In genomic region chr22:40179535-40179934, GRCh38 we compare ENCODE assay signal across 9 cellular contexts. TPM values are rescaled to one million over a fixed set of nuclear protein-coding genes. Genes with fewer than 3 reads are reported as not detected.
DNase-seq lines count a peak whose midpoint lies in the region; ATAC-seq and TF ChIP-seq lines count a peak whose summit lies in the region.
"Had no signal": no experiment of that assay in that cellular context is flagged by ENCODE, and none has a peak within 500 bp of the region (broad histone marks: within the 10 kb centered on the region; RNA-seq: fewer than 3 reads in every experiment).

No MANE protein-coding gene starts in this region.

- peaks cover 12% of the 10 kb centered on the region; the same call in 1 of the 2 replicates for H4K20me1 ChIP-seq in DOHH2 (ENCODE audit: control insufficient read depth, insufficient read depth, low read depth, low read length)

- peaks cover 8% of the 10 kb centered on the region; the same call in 1 of the 2 replicates for H3F3A ChIP-seq in DOHH2 (ENCODE audit: control insufficient read depth, insufficient read depth)

- H3K9me3 ChIP-seq in DOHH2 (ENCODE audit: control insufficient read depth, insufficient read depth, low read length) (no peaks in the 10 kb centered on the region), Panc1 (ENCODE audit: control insufficient read depth, insufficient read depth, low read depth, low read length) (no peaks in the 10 kb centered on the region), esophagus squamous epithelium (no peaks in the 10 kb centered on the region)

- intact Hi-C loops in Panc1 (cut with micrococcal nuclease; ENCODE audit: unreplicated experiment) = no loop called here
- intact Hi-C loops in esophagus squamous epithelium (cut with DNase I) = no loop called here

- ATAC-seq in Panc1 (no peak), GM21526 (IDR thresholded peaks at IDR 0.05; ENCODE audit: low FRiP score, unreplicated experiment) (no peak)

- POLR2A ChIA-PET in Panc1 (lab: Charles Lee) = no interaction called here

- CTCF ChIA-PET in Panc1 (lab: Charles Lee) = no interaction called here

- H3K27me3 ChIP-seq in DOHH2 (ENCODE audit: control insufficient read depth, low read length) (no peaks in the 10 kb centered on the region), Panc1 (ENCODE audit: control insufficient read depth, insufficient read depth, low read length) (no peaks in the 10 kb centered on the region), esophagus squamous epithelium (no peaks in the 10 kb centered on the region)

- WGBS in esophagus squamous epithelium, 2 donors = 20 to 23% methylated on average over 2 of the region's 2 CpGs

- in situ Hi-C loops in Panc1 (cut with HindIII; ENCODE audit: low pct_unique_long_range_greater_than_20kb, low sequenced_read_pairs) = no loop called here

- H3K4me2 ChIP-seq in DOHH2 (ENCODE audit: low read length) = peak overlapping the region; percentile 97

- peaks cover 78% of the 10 kb centered on the region for H3K79me2 ChIP-seq in DOHH2 (ENCODE audit: control insufficient read depth, low read length)

- no peak for TF ChIP-seq CTCF in DOHH2 (IDR thresholded peaks at IDR 0.05; ENCODE audit: low read depth, low read length, poor library complexity, severe bottlenecking)
- no peak for TF ChIP-seq CTCF in Panc1 (IDR thresholded peaks at IDR 0.05)
- no peak for TF ChIP-seq CTCF in esophagus squamous epithelium (IDR thresholded peaks at IDR 0.05)

- no peak for TF ChIP-seq POLR2A in esophagus squamous epithelium (IDR thresholded peaks at IDR 0.05)

- H3K9me2 ChIP-seq in DOHH2 (replicated peaks; ENCODE audit: control insufficient read depth, low read length) = no peaks in the 10 kb centered on the region

- H3K27ac ChIP-seq in DOHH2 (ENCODE audit: low read depth, low read length) = 0 out of 2 replicates have a peak overlapping the region, but pooled peaks have one; percentile 94
- H3K27ac ChIP-seq in Panc1 (ENCODE audit: low read length) = peak overlapping the region; percentile 98
- H3K27ac ChIP-seq in esophagus squamous epithelium = peak overlapping the region; percentile 57 to 90 (median 82)

- H3K4me1 ChIP-seq in DOHH2 (ENCODE audit: control insufficient read depth, low read length) (peaks cover 42% of the 10 kb centered on the region), Panc1 (ENCODE audit: control insufficient read depth, insufficient read depth, low read length) (peaks cover 35% of the 10 kb centered on the region), esophagus squamous epithelium (peaks cover 31 to 88% (median 51%) of the 10 kb centered on the region in 3 donors)

- peak overlapping the region; percentile 85 for H3K4me3 ChIP-seq in DOHH2 (ENCODE audit: low read length)
- peak overlapping the region; percentile 90 for H3K4me3 ChIP-seq in Panc1 (ENCODE audit: low read depth in 2 of 2, low read length in 2 of 2)
- H3K4me3 ChIP-seq in esophagus squamous epithelium = peak overlapping the region; percentile 50 to 67 (median 62)

- no peak for DNase-seq in Panc1 (ENCODE audit: low read depth, low spot score)
- no peak for DNase-seq in esophagus squamous epithelium (lab: John Stamatoyannopoulos, UW)
- peak; percentile 61 for DNase-seq in pons (ENCODE audit: low spot score)
- DNase-seq in AG08396 (ENCODE audit: low spot score) = no peak
- no peak for DNase-seq in NCI-H226
- DNase-seq in HT-29 (ENCODE audit: low spot score) = no peak
- DNase-seq: SHP77 had no signal

- H3K36me3 ChIP-seq in DOHH2 (ENCODE audit: control insufficient read depth, low read length) (peaks cover 11% of the 10 kb centered on the region), Panc1 (ENCODE audit: control insufficient read depth, insufficient read depth, low read length) (peaks cover 5% of the 10 kb centered on the region; the same call in 1 of the 2 replicates), esophagus squamous epithelium (no peaks in the 10 kb centered on the region)

- BruUV-seq in Panc1 (replicated peaks; lab: Mats Ljungman, UMichigan) = no TSS peak

RNA-seq across cellular contexts. Expression of gene TNRC6B, which starts 1.8 kb away (rescaled TPM):
- total RNA-seq in Panc1 (2021; ENCODE audit: unreplicated experiment) (30.7 TPM), esophagus squamous epithelium (10 to 100 TPM; 20.7 to 36.5 (median 26.9) TPM)
- polyA plus RNA-seq in Panc1 (2012; ENCODE audit: insufficient read length) = 7.5 TPM
- 10.5 and 12.2 TPM in 2 replicates for total RNA-seq in HT-29 (2014; rRNA removed; shearing (Covaris generic))
